Comparison of ENCODE assay signal across 7 cellular contexts in the genomic region with DNA sequence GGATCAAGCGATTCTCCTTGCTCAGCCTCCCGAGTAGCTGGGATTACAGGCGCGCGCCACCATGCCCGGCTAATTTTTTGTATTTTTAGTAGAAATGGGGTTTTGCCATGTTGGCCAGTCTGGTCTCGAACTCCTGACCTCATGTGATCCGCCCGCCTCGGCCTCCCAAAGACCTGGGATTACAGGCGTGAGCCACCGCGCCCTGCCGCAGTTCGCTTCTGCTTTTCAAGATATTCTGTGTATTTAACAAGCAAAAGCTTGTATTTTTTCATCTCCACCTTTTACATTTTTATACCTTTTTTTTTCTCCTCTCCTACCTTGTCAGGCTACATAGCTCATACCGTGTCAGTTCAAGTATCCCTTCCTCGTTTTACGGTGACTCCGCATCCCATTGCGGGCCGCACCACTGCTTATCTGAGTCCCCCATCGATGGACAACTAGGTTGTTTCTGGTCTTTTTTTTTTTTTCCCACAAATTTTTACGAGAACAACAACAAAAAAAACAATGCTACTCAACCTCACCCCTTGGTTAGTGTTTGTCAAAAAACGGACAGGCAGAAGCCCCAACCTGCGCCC. TPM values are rescaled to one million over a fixed set of nuclear protein-coding genes. Genes with fewer than 3 reads are reported as not detected.
DNase-seq lines count a peak whose midpoint lies in the region; ATAC-seq, FAIRE-seq and TF ChIP-seq lines count a peak whose summit lies in the region.
"Not testable (repeated sequence)": the region's sequence is repeated elsewhere in the genome, so short reads cannot be mapped to it uniquely, and the experiment has no call there.

No MANE protein-coding gene starts in this region.

- not testable (repeated sequence) for ATAC-seq in gastroesophageal sphincter

- not testable (repeated sequence) for H3K27me3 ChIP-seq in bronchial epithelial cell (ENCODE audit: control insufficient read depth, insufficient read depth, low read length); gastroesophageal sphincter

- CTCF ChIA-PET in activated CD4-positive, alpha-beta T cell treated with anti-CD3 and anti-CD28 coated beads, Interleukin-2, amount 10 ng/mL, durations not matched to agents 7 days and 5 days (lab: Charles Lee), result interaction anchor here (0.7 to 2.4 kb wide), 4 partner anchors 11 to 681 kb away, joined by 3 to 11 read pairs (median 4); no protein-coding TSS in a partner anchor

- H3K27me3 Mint-ChIP-seq in activated CD4-positive, alpha-beta T cell treated with anti-CD3 and anti-CD28 coated beads, Interleukin-2, amount 10 ng/mL, durations not matched to agents 7 days and 5 days; mesothelial cell of epicardium (ENCODE audit: low read depth): not testable (repeated sequence)

- peaks cover 46% of the 10 kb centered on the region for H3K4me1 Mint-ChIP-seq in activated CD4-positive, alpha-beta T cell treated with anti-CD3 and anti-CD28 coated beads, Interleukin-2, amount 10 ng/mL, durations not matched to agents 7 days and 5 days
- peaks cover 19% of the 10 kb centered on the region for H3K4me1 Mint-ChIP-seq in mesothelial cell of epicardium

- H3K9me3 Mint-ChIP-seq in activated CD4-positive, alpha-beta T cell treated with anti-CD3 and anti-CD28 coated beads, Interleukin-2, amount 10 ng/mL, durations not matched to agents 7 days and 5 days; mesothelial cell of epicardium: not testable (repeated sequence)

- TF ChIP-seq CTCF in GM12865 (IDR thresholded peaks at IDR 0.05; ENCODE audit: insufficient read depth, low read depth, low read length, missing control alignments); bronchial epithelial cell (IDR thresholded peaks at IDR 0.05; ENCODE audit: insufficient read depth, low read length, severe bottlenecking); gastroesophageal sphincter (IDR thresholded peaks at IDR 0.05); mesothelial cell of epicardium (IDR thresholded peaks at IDR 0.05; ENCODE audit: unreplicated experiment): not testable (repeated sequence)

- peaks cover 0 to 29% (median 8%) of the 10 kb centered on the region in 3 donors for H3K4me1 ChIP-seq in gastroesophageal sphincter

- H3K36me3 Mint-ChIP-seq in activated CD4-positive, alpha-beta T cell treated with anti-CD3 and anti-CD28 coated beads, Interleukin-2, amount 10 ng/mL, durations not matched to agents 7 days and 5 days (ENCODE audit: low read depth); mesothelial cell of epicardium: not testable (repeated sequence)

- H3K4me3 ChIP-seq in GM12865 (ENCODE audit: low read depth, low read length), result peak overlapping the region; percentile 83
- H3K4me3 ChIP-seq in bronchial epithelial cell (ENCODE audit: low read depth, low read length), result peak overlapping the region; percentile 35
- peak overlapping the region; percentile 21 to 63 for H3K4me3 ChIP-seq in gastroesophageal sphincter
- H3K4me3 ChIP-seq in skeletal muscle cell (ENCODE audit: low read depth, low read length), result peak overlapping the region; percentile 67

- not testable (repeated sequence) for TF ChIP-seq POLR2A in gastroesophageal sphincter (IDR thresholded peaks at IDR 0.05)

- not testable (repeated sequence) for FAIRE-seq in bronchial epithelial cell (lab: Jason Lieb, UNC)

- H3K27ac ChIP-seq in gastroesophageal sphincter, result peak overlapping the region; percentile 80 to 94 (median 90)

- H3K4me3 Mint-ChIP-seq in activated CD4-positive, alpha-beta T cell treated with anti-CD3 and anti-CD28 coated beads, Interleukin-2, amount 10 ng/mL, durations not matched to agents 7 days and 5 days, result peak overlapping the region; percentile 83
- peak overlapping the region; percentile 80 for H3K4me3 Mint-ChIP-seq in mesothelial cell of epicardium

- TF ChIP-seq EP300 in gastroesophageal sphincter (IDR thresholded peaks at IDR 0.05), result not testable (repeated sequence)

- H3K27ac Mint-ChIP-seq in activated CD4-positive, alpha-beta T cell treated with anti-CD3 and anti-CD28 coated beads, Interleukin-2, amount 10 ng/mL, durations not matched to agents 7 days and 5 days, result peak overlapping the region; percentile 92
- H3K27ac Mint-ChIP-seq in mesothelial cell of epicardium, result peak overlapping the region; percentile 99

- POLR2A ChIA-PET in activated CD4-positive, alpha-beta T cell treated with anti-CD3 and anti-CD28 coated beads, Interleukin-2, amount 10 ng/mL, durations not matched to agents 7 days and 5 days (lab: Charles Lee), result interaction anchor here (1.2 kb wide), 1 partner anchor 116 kb away, joined by 3 read pairs; a partner anchor contains a TSS

- DNase-seq in GM12865 (ENCODE audit: low read depth) (peak; percentile 6), NCI-H1092 treated with DMSO at 0.1 percent for 48 hours (lab: John Stamatoyannopoulos, UW) (peak; percentile 30)
- DNase-seq in activated CD4-positive, alpha-beta T cell treated with anti-CD3 and anti-CD28 coated beads, Interleukin-2, amount 10 ng/mL, durations not matched to agents 7 days and 5 days; bronchial epithelial cell (ENCODE audit: low read depth); mesothelial cell of epicardium (ENCODE audit: low spot score in 2 of 2, unreplicated experiment in 2 of 2); skeletal muscle cell (ENCODE audit: low read depth): not testable (repeated sequence)

- WGBS in gastroesophageal sphincter (ENCODE audit: low coverage in 1 of 2), 2 donors, result 30 to 43% methylated on average over 12 to 22 of the region's 25 CpGs

- H3K36me3 ChIP-seq in bronchial epithelial cell (ENCODE audit: control insufficient read depth, insufficient read depth, low read length); gastroesophageal sphincter: not testable (repeated sequence)

- not testable (repeated sequence) for H3K9me3 ChIP-seq in gastroesophageal sphincter

RNA-seq across cellular contexts. Expression of a gene that starts 9.2 kb away (rescaled TPM):
- total RNA-seq in activated CD4-positive, alpha-beta T cell treated with anti-CD3 and anti-CD28 coated beads, Interleukin-2, amount 10 ng/mL, durations not matched to agents 7 days and 5 days, result 10 to 100 TPM; 23.3 to 25.5 TPM
- total RNA-seq in bronchial epithelial cell (2.9 and 4.5 TPM in 2 replicates), gastroesophageal sphincter (10 to 100 TPM in 2 of 4 donors, 1 to 10 TPM in 2; 6.5 to 29.1 (median 11.5) TPM), mesothelial cell of epicardium (35.6 to 38.5 TPM (median 36.9 TPM) in 3 replicates)

RNA-seq across cellular contexts. Expression of a gene that starts 26.8 kb away (rescaled TPM):
- total RNA-seq in activated CD4-positive, alpha-beta T cell treated with anti-CD3 and anti-CD28 coated beads, Interleukin-2, amount 10 ng/mL, durations not matched to agents 7 days and 5 days, result under 1 TPM; 0.35 to 0.40 TPM
- total RNA-seq in bronchial epithelial cell (not detected in 2 replicates), gastroesophageal sphincter (under 1 TPM in 1 of 4 donors, not detected in 3; 0.05 TPM), mesothelial cell of epicardium (0.13 to 0.81 TPM (median 0.18 TPM) in 3 replicates)
